In genomic region chr6:160013987-160014868, GRCh38 we compare ENCODE assay signal across 11 cellular contexts. TPM values are rescaled to one million over a fixed set of nuclear protein-coding genes. Genes with fewer than 3 reads are reported as not detected.
DNase-seq lines count a peak whose midpoint lies in the region; ATAC-seq and TF ChIP-seq lines count a peak whose summit lies in the region.
"Had no signal": no experiment of that assay in that cellular context is flagged by ENCODE, and none has a peak within 500 bp of the region (broad histone marks: within the 10 kb centered on the region; RNA-seq: fewer than 3 reads in every experiment).

No MANE protein-coding gene starts in this region.

- no peaks in the 10 kb centered on the region for H3K27me3 Mint-ChIP-seq in CD8-positive, alpha-beta memory T cell
- no peaks in the 10 kb centered on the region for H3K27me3 Mint-ChIP-seq in HFFc6 (ENCODE audit: insufficient read depth)
- no peaks in the 10 kb centered on the region for H3K27me3 Mint-ChIP-seq in activated CD4-positive, alpha-beta memory T cell treated with anti-CD3 and anti-CD28 coated beads for 36 hours

- no peak for TF ChIP-seq POLR2A in right lobe of liver (IDR thresholded peaks at IDR 0.05)

- H3K4me1 Mint-ChIP-seq in CD8-positive, alpha-beta memory T cell: peaks cover 49 to 73% (median 73%) of the 10 kb centered on the region in 3 donors
- H3K4me1 Mint-ChIP-seq in HFFc6 (ENCODE audit: low read depth): peaks cover 37% of the 10 kb centered on the region
- peaks cover 65% of the 10 kb centered on the region for H3K4me1 Mint-ChIP-seq in activated CD4-positive, alpha-beta memory T cell treated with anti-CD3 and anti-CD28 coated beads for 36 hours (ENCODE audit: low read depth)

- ATAC-seq in right lobe of liver: peak in 3 of 4 donors; percentile 22 to 38 (median 31)
- no peak for ATAC-seq in GM19324 (IDR thresholded peaks at IDR 0.05; ENCODE audit: low FRiP score, unreplicated experiment)

- peak overlapping the region; percentile 16 for H3K4me3 ChIP-seq in CD8-positive, alpha-beta memory T cell (ENCODE audit: low read length)
- H3K4me3 ChIP-seq in right lobe of liver (no peak overlapping the region), A673 (ENCODE audit: low read depth, low read length, poor library complexity, severe bottlenecking) (no peak overlapping the region)

- peak overlapping the region; percentile 64 to 97 (median 89) for H3K27ac Mint-ChIP-seq in CD8-positive, alpha-beta memory T cell
- no peak overlapping the region; the same call in 1 of the 2 replicates for H3K27ac Mint-ChIP-seq in HFFc6
- peak overlapping the region; percentile 80 for H3K27ac Mint-ChIP-seq in activated CD4-positive, alpha-beta memory T cell treated with anti-CD3 and anti-CD28 coated beads for 36 hours

- peaks cover 42% of the 10 kb centered on the region for H3K4me1 ChIP-seq in CD8-positive, alpha-beta memory T cell (ENCODE audit: insufficient read depth, low read length)
- no peaks in the 10 kb centered on the region for H3K4me1 ChIP-seq in right lobe of liver
- no peaks in the 10 kb centered on the region for H3K4me1 ChIP-seq in A673 (ENCODE audit: insufficient read depth, low read length, poor library complexity, severe bottlenecking)

- 65% methylated on average over 3 of the region's 4 CpGs for WGBS in right lobe of liver (ENCODE audit: insufficient coverage, low coverage, low lambda C conversion rate, missing lambda C conversion rate)

- H3K36me3 ChIP-seq in CD8-positive, alpha-beta memory T cell (ENCODE audit: insufficient read depth, low read length): peaks cover 21% of the 10 kb centered on the region
- peaks cover 0 to 35% (median 7%) of the 10 kb centered on the region in 4 donors for H3K36me3 ChIP-seq in right lobe of liver
- peaks cover 18% of the 10 kb centered on the region for H3K36me3 ChIP-seq in A673 (ENCODE audit: insufficient read depth, low read length, poor library complexity, severe bottlenecking)

- POLR2A ChIA-PET in CD8-positive, alpha-beta memory T cell (lab: Charles Lee): interaction anchor here (1.2 kb wide), 1 partner anchor 32 kb away, joined by 4 read pairs; no protein-coding TSS in a partner anchor
- POLR2A ChIA-PET in activated CD4-positive, alpha-beta memory T cell treated with anti-CD3 and anti-CD28 coated beads for 36 hours (lab: Charles Lee): interaction anchor here (0.9 kb wide), 1 partner anchor 40 kb away, joined by 3 read pairs; no protein-coding TSS in a partner anchor
- POLR2A ChIA-PET in A673 (lab: Charles Lee; ENCODE audit: low non-redundant PET): no interaction called here

- intact Hi-C loops in activated CD4-positive, alpha-beta memory T cell treated with anti-CD3 and anti-CD28 coated beads for 36 hours (cut with micrococcal nuclease): no loop called here
- intact Hi-C loops in right lobe of liver (cut with DNase I) (no loop called here), A673 (cut with micrococcal nuclease; ENCODE audit: unreplicated experiment) (no loop called here)

- no TSS peak for BruUV-seq in A673 (replicated peaks; lab: Mats Ljungman, UMichigan)

- TF ChIP-seq CTCF in HFFc6 (IDR thresholded peaks at IDR 0.05) (no peak), right lobe of liver (IDR thresholded peaks at IDR 0.05) (no peak), A673 (conservative IDR thresholded peaks at IDR 0.05; ENCODE audit: low read depth, low read length) (no peak)

- no peaks in the 10 kb centered on the region for H3K27me3 ChIP-seq in CD8-positive, alpha-beta memory T cell (ENCODE audit: insufficient read depth, low read length, poor library complexity, severe bottlenecking)
- H3K27me3 ChIP-seq in right lobe of liver (no peaks in the 10 kb centered on the region), A673 (replicated peaks; ENCODE audit: insufficient read depth, low read depth, low read length, poor library complexity) (no peaks in the 10 kb centered on the region)

- CTCF ChIA-PET in CD8-positive, alpha-beta memory T cell (lab: Charles Lee): no interaction called here
- CTCF ChIA-PET in activated CD4-positive, alpha-beta memory T cell treated with anti-CD3 and anti-CD28 coated beads for 36 hours (lab: Charles Lee): interaction anchor here (1.3 kb wide), 1 partner anchor 38 kb away, joined by 3 read pairs; no protein-coding TSS in a partner anchor
- CTCF ChIA-PET in A673 (lab: Charles Lee): no interaction called here

- H3K9me3 ChIP-seq in CD8-positive, alpha-beta memory T cell (ENCODE audit: low read length): no peaks in the 10 kb centered on the region
- no peaks in the 10 kb centered on the region for H3K9me3 ChIP-seq in right lobe of liver
- no peaks in the 10 kb centered on the region for H3K9me3 ChIP-seq in A673 (ENCODE audit: low read depth, low read length, poor library complexity, severe bottlenecking)

- H3K9me3 Mint-ChIP-seq in CD8-positive, alpha-beta memory T cell: no peaks in the 10 kb centered on the region
- H3K9me3 Mint-ChIP-seq in HFFc6: no peaks in the 10 kb centered on the region
- H3K9me3 Mint-ChIP-seq in activated CD4-positive, alpha-beta memory T cell treated with anti-CD3 and anti-CD28 coated beads for 36 hours: no peaks in the 10 kb centered on the region

- peak in 1 of 5 donors; percentile 23 for DNase-seq in CD8-positive, alpha-beta memory T cell
- DNase-seq in HFFc6 (peak; percentile 52), right lobe of liver (no peak), NCI-H446 treated with DMSO at 0.1 percent for 48 hours (lab: John Stamatoyannopoulos, UW) (no peak), HT-29 (ENCODE audit: low spot score) (no peak), A673 (ENCODE audit: low spot score) (no peak)
- DNase-seq in activated CD4-positive, alpha-beta memory T cell treated with anti-CD3 and anti-CD28 coated beads for 36 hours: peak; percentile 31
- DNase-seq: amniotic stem cell, NCI-H226, T1000 had no signal

- H3K27ac ChIP-seq in CD8-positive, alpha-beta memory T cell (ENCODE audit: low read depth, low read length): no peak overlapping the region
- H3K27ac ChIP-seq in right lobe of liver (no peak overlapping the region), A673 (ENCODE audit: low read depth, low read length, poor library complexity, severe bottlenecking) (no peak overlapping the region)

- peaks cover 26 to 41% (median 29%) of the 10 kb centered on the region in 3 donors for H3K36me3 Mint-ChIP-seq in CD8-positive, alpha-beta memory T cell
- peaks cover 51% of the 10 kb centered on the region for H3K36me3 Mint-ChIP-seq in HFFc6 (ENCODE audit: low read depth)
- H3K36me3 Mint-ChIP-seq in activated CD4-positive, alpha-beta memory T cell treated with anti-CD3 and anti-CD28 coated beads for 36 hours: peaks cover 51% of the 10 kb centered on the region

- peak overlapping the region; percentile 4 to 86 (median 76) for H3K4me3 Mint-ChIP-seq in CD8-positive, alpha-beta memory T cell
- H3K4me3 Mint-ChIP-seq in HFFc6: no peak overlapping the region
- H3K4me3 Mint-ChIP-seq in activated CD4-positive, alpha-beta memory T cell treated with anti-CD3 and anti-CD28 coated beads for 36 hours: peak overlapping the region; percentile 13

RNA-seq across cellular contexts. Expression of gene IGF2R, which starts 45.3 kb away (rescaled TPM):
- 10 to 100 TPM; 91.4 to 93.7 TPM for total RNA-seq in CD8-positive, alpha-beta memory T cell
- polyA plus RNA-seq in CD8-positive, alpha-beta memory T cell: 27.5 TPM
- 100 to 1,000 TPM in 2 of 6 experiments, 10 to 100 TPM in 4; 77.3 to 119 (median 88.1) TPM for total RNA-seq in HFFc6 (2021; fragmentation: NEBNext Ultra II Directional; extraction: Animal tissue kit (Norgen Biotek cat#: 25700))
- total RNA-seq in activated CD4-positive, alpha-beta memory T cell treated with anti-CD3 and anti-CD28 coated beads for 36 hours: 10 to 100 TPM; 73.5 to 75.5 TPM
- 10 to 100 TPM; 50.3 to 81.0 (median 67.1) TPM for total RNA-seq in right lobe of liver
- total RNA-seq in HT-29 (2014; rRNA removed; shearing (Covaris generic)): 37.7 and 51.2 TPM in 2 replicates
- total RNA-seq in A673 (2021): 64.7 and 67.4 TPM in 2 replicates

Comparison
In these comparisons a context has a peak if more than half of its experiments do, and no peak if none do; other contexts are left out.
1. DNase-seq: peak in HFFc6 (single experiment) and activated CD4-positive, alpha-beta memory T cell treated with anti-CD3 and anti-CD28 coated beads for 36 hours (single experiment); none in right lobe of liver (0 of 3), NCI-H446 treated with DMSO at 0.1 percent for 48 hours (single experiment), HT-29 (single experiment) and A673 (single experiment).